1 cellular context compared by ENCODE assay signal in genomic region chr3:152452318-152452717, GRCh38.
A peak's percentile ranks its signal among the peaks of the same experiment; 100 is the strongest.
TF ChIP-seq lines count a peak whose summit lies in the region.

No MANE protein-coding gene starts in this region.

TF ChIP-seq in IMR-90, 13 proteins besides CTCF, POLR2A, EP300 and RAD21:
- TF ChIP-seq NFE2L2 (IDR thresholded peaks at IDR 0.05; ENCODE audit: low read depth, low read length) = no peak
- 0 out of 2 replicates have a peak, but pooled peaks have one; percentile 4 for TF ChIP-seq CEBPB (IDR thresholded peaks at IDR 0.05; ENCODE audit: low read depth, low read length)
